Comparison of ENCODE assay signal across 9 cellular contexts in genomic region chr9:100437860-100438805, GRCh38. TPM values are rescaled to one million over a fixed set of nuclear protein-coding genes. Genes with fewer than 3 reads are reported as not detected.
DNase-seq lines count a peak whose midpoint lies in the region; ATAC-seq, FAIRE-seq and TF ChIP-seq lines count a peak whose summit lies in the region.
"Had no signal": no experiment of that assay in that cellular context is flagged by ENCODE, and none has a peak within 500 bp of the region (broad histone marks: within the 10 kb centered on the region; RNA-seq: fewer than 3 reads in every experiment).

No MANE protein-coding gene starts in this region.

- H3K4me3 ChIP-seq in hepatocyte (no peak overlapping the region), skeletal muscle tissue (ENCODE audit: low read length in 3 of 3) (no peak overlapping the region)

- H3K4me1 Mint-ChIP-seq in T-cell = peaks cover 2 to 10% (median 3%) of the 10 kb centered on the region in 3 donors

- H3K27ac Mint-ChIP-seq in T-cell = no peak overlapping the region
- H3K27ac Mint-ChIP-seq: activated naive CD4-positive, alpha-beta T cell treated with anti-CD3 and anti-CD28 coated beads, Interleukin-2, amount 50 U/mL, for 72 hours had no signal

- H3K9me3 ChIP-seq in hepatocyte (ENCODE audit: low read depth) = no peaks in the 10 kb centered on the region
- no peaks in the 10 kb centered on the region for H3K9me3 ChIP-seq in skeletal muscle tissue (ENCODE audit: control insufficient read depth in 3 of 3, low read length in 3 of 3)

- POLR2A ChIA-PET in T-cell (lab: Charles Lee) = interaction anchor here in 1 of 2 donors (0.6 kb wide), 1 partner anchor 69 kb away, joined by 6 read pairs; no protein-coding TSS in a partner anchor

- FAIRE-seq in D721Med (lab: Jason Lieb, UNC) = peak; percentile 90

- H3K27me3 ChIP-seq in hepatocyte (no peaks in the 10 kb centered on the region), skeletal muscle tissue (ENCODE audit: control insufficient read depth in 3 of 3, insufficient read depth in 3 of 3, low read length in 3 of 3) (no peaks in the 10 kb centered on the region)

- no peaks in the 10 kb centered on the region for H3K9me2 ChIP-seq in hepatocyte (replicated peaks; ENCODE audit: insufficient read depth)

- peaks cover 10% of the 10 kb centered on the region for H3K36me3 Mint-ChIP-seq in T-cell

- H3K9ac ChIP-seq in skeletal muscle tissue (ENCODE audit: low read depth in 1 of 3, low read length in 3 of 3) = no peak overlapping the region

- H3K27ac ChIP-seq in hepatocyte (no peak overlapping the region), skeletal muscle tissue (ENCODE audit: low read depth, low read length) (peak overlapping the region; percentile 64)

- H3K36me3 ChIP-seq in hepatocyte (replicated peaks; ENCODE audit: insufficient read depth, low read depth) (no peaks in the 10 kb centered on the region), skeletal muscle tissue (ENCODE audit: control insufficient read depth in 3 of 3, insufficient read depth in 3 of 3, low read length in 3 of 3) (peaks cover 0 to 4% (median 0%) of the 10 kb centered on the region in 3 donors)

- TF ChIP-seq CTCF in D721Med (IDR thresholded peaks at IDR 0.05; ENCODE audit: insufficient read depth, missing control alignments) (peak; percentile 87), hepatocyte (IDR thresholded peaks at IDR 0.05; ENCODE audit: poor library complexity) (peak; percentile 88)

- peak; percentile 53 for ATAC-seq in GM21576 (IDR thresholded peaks at IDR 0.05; ENCODE audit: unreplicated experiment)
- ATAC-seq in T-cell (replicated peaks in 1 of 4) = peak in 1 of 4 experiments; percentile 82

- no peak overlapping the region for H3K4me2 ChIP-seq in hepatocyte

- CTCF ChIA-PET in T-cell (lab: Charles Lee) = interaction anchor here (0.6 to 2.0 kb wide), 11 partner anchors 9 to 612 kb away, joined by 3 to 5 read pairs (median 3); partner anchors contain the start of gene TMEFF1 (in 1 of the 2)

- H2AFZ ChIP-seq in hepatocyte = no peak overlapping the region

- WGBS in hepatocyte (ENCODE audit: low lambda C conversion rate, missing lambda C conversion rate) = 83% methylated on average over 1 of the region's 1 CpG

- H3K27me3 Mint-ChIP-seq in T-cell = no peaks in the 10 kb centered on the region

- H3K79me2 ChIP-seq in hepatocyte = peaks cover 66% of the 10 kb centered on the region

- H3K9me3 Mint-ChIP-seq in T-cell = peaks cover 0 to 3% (median 0%) of the 10 kb centered on the region in 3 donors
- H3K9me3 Mint-ChIP-seq: activated naive CD4-positive, alpha-beta T cell treated with anti-CD3 and anti-CD28 coated beads, Interleukin-2, amount 50 U/mL, for 72 hours had no signal

- no peaks in the 10 kb centered on the region for H3K4me1 ChIP-seq in hepatocyte (ENCODE audit: insufficient read depth)
- peaks cover 10 to 25% (median 13%) of the 10 kb centered on the region in 3 donors for H3K4me1 ChIP-seq in skeletal muscle tissue (ENCODE audit: control insufficient read depth in 3 of 3, insufficient read depth in 3 of 3, low read length in 3 of 3)

- H4K20me1 ChIP-seq in hepatocyte (ENCODE audit: insufficient read depth, poor library complexity, severe bottlenecking) = no peaks in the 10 kb centered on the region

- peak; percentile 39 for DNase-seq in D721Med (ENCODE audit: insufficient read length, low spot score)
- peak; percentile 17 for DNase-seq in NCI-H1048 (lab: John Stamatoyannopoulos, UW)
- DNase-seq in T-cell = peak in 33 of 34 experiments; percentile 7 to 64 (median 48)
- peak in 29 of 56 donors; percentile 2 to 78 (median 25) for DNase-seq in amygdala (lab: John Stamatoyannopoulos, UW)
- DNase-seq in hepatocyte (ENCODE audit: low spot score) = peak; percentile 79
- no peak for DNase-seq in HPDE6-E6E7 (ENCODE audit: extremely low spot score)

- H3K4me3 Mint-ChIP-seq in T-cell = no peak overlapping the region

RNA-seq across cellular contexts. Expression of gene MSANTD3, which starts 11.2 kb away (rescaled TPM):
- 10 to 100 TPM in 4 of 5 donors, 1 to 10 TPM in 1; 7.7 to 15.3 (median 13.1) TPM for total RNA-seq in T-cell
- total RNA-seq in hepatocyte = 34.3 and 42.2 TPM in 2 replicates
- polyA plus RNA-seq in hepatocyte = 33.4 and 33.8 TPM in 2 replicates
- 15.7 TPM for total RNA-seq in skeletal muscle tissue

RNA-seq across cellular contexts. Expression of gene TMEFF1, which starts 34.8 kb away (rescaled TPM):
- total RNA-seq in T-cell (under 1 TPM in 2 of 5 donors, not detected in 3; 0.22 to 0.26 TPM), hepatocyte (8.7 and 13.7 TPM in 2 replicates), skeletal muscle tissue (not detected)
- polyA plus RNA-seq in hepatocyte = 5.4 and 5.9 TPM in 2 replicates
